23 cellular contexts compared by ENCODE assay signal in genomic region chr19:29085630-29086029, GRCh38.
DNase-seq lines count a peak whose midpoint lies in the region; ATAC-seq, FAIRE-seq and TF ChIP-seq lines count a peak whose summit lies in the region.
"Had no signal": no experiment of that assay in that cellular context is flagged by ENCODE, and none has a peak within 500 bp of the region (broad histone marks: within the 10 kb centered on the region; RNA-seq: fewer than 3 reads in every experiment).

No MANE protein-coding gene starts in this region.

- H3K14ac ChIP-seq in neuronal stem cell (ENCODE audit: low read length), result peak overlapping the region; percentile 17

- peaks cover 8% of the 10 kb centered on the region for H3K9me3 Mint-ChIP-seq in glutamatergic neuron (ENCODE audit: unreplicated experiment)
- H3K9me3 Mint-ChIP-seq in activated T-helper 1 cell treated with anti-CD3 and anti-CD28 coated beads, Interleukin-12 subunit alpha, Interleukin-12 subunit beta, Interleukin-2, Interleukin-4 antibody, amounts not matched to agents 30 ng/mL and 10 ng/mL and 1 ng/mL, durations not matched to agents 14 hours and 24 hours and 36 hours, result no peaks in the 10 kb centered on the region
- H3K9me3 Mint-ChIP-seq: CD4-positive, CD25-positive, alpha-beta regulatory T cell; CD8-positive, alpha-beta T cell had no signal

- H4K8ac ChIP-seq in neuronal stem cell (ENCODE audit: low read depth, low read length), result no peak overlapping the region

- H2BK5ac ChIP-seq in neuronal stem cell (ENCODE audit: low read length), result no peak overlapping the region

- no peaks in the 10 kb centered on the region for H3K79me1 ChIP-seq in neuronal stem cell (ENCODE audit: low read depth, low read length)

- no peak overlapping the region for H3K4me2 ChIP-seq in HepG2 (ENCODE audit: low read depth, low read length)
- no peak overlapping the region for H3K4me2 ChIP-seq in neuronal stem cell (ENCODE audit: insufficient read depth, low read length, poor library complexity, severe bottlenecking)
- H3K4me2 ChIP-seq: BLaER1 had no signal

- no TSS peak for BruUV-seq in HepG2 (replicated peaks; lab: Mats Ljungman, UMichigan)

- H2BK120ac ChIP-seq in neuronal stem cell (ENCODE audit: low read depth, low read length), result no peak overlapping the region

- H3K23ac ChIP-seq in neuronal stem cell (ENCODE audit: low read depth, low read length, poor library complexity), result no peak overlapping the region

- no peaks in the 10 kb centered on the region for H4K20me1 ChIP-seq in HepG2 (ENCODE audit: insufficient read depth, low read length)
- H4K20me1 ChIP-seq: BLaER1 had no signal

- intact Hi-C loops in HepG2 (cut with micrococcal nuclease; ENCODE audit: unreplicated experiment) (loop anchor here (2.0 kb wide), 1 partner anchor 177 kb away; no protein-coding TSS in a partner anchor), right lobe of liver (cut with DNase I) (no loop called here)
- intact Hi-C loops in activated T-helper 1 cell treated with anti-CD3 and anti-CD28 coated beads, Interleukin-12 subunit alpha, Interleukin-12 subunit beta, Interleukin-2, Interleukin-4 antibody, amounts not matched to agents 30 ng/mL and 10 ng/mL and 1 ng/mL, durations not matched to agents 14 hours and 24 hours and 36 hours (cut with micrococcal nuclease), result no loop called here

- no peak overlapping the region for H4K91ac ChIP-seq in neuronal stem cell (ENCODE audit: low read depth, low read length, poor library complexity)

- peaks cover 9% of the 10 kb centered on the region for H3K27me3 Mint-ChIP-seq in glutamatergic neuron (ENCODE audit: unreplicated experiment)
- peaks cover 3% of the 10 kb centered on the region for H3K27me3 Mint-ChIP-seq in activated T-helper 1 cell treated with anti-CD3 and anti-CD28 coated beads, Interleukin-12 subunit alpha, Interleukin-12 subunit beta, Interleukin-2, Interleukin-4 antibody, amounts not matched to agents 30 ng/mL and 10 ng/mL and 1 ng/mL, durations not matched to agents 14 hours and 24 hours and 36 hours (ENCODE audit: insufficient read depth)
- H3K27me3 Mint-ChIP-seq: B cell; CD4-positive, CD25-positive, alpha-beta regulatory T cell had no signal

- H3K9me3 ChIP-seq in HepG2 (ENCODE audit: low read length), result no peaks in the 10 kb centered on the region
- no peaks in the 10 kb centered on the region for H3K9me3 ChIP-seq in right lobe of liver
- no peaks in the 10 kb centered on the region for H3K9me3 ChIP-seq in neuronal stem cell (replicated peaks in 1 of 2; ENCODE audit: control insufficient read depth in 2 of 2, insufficient read depth in 1 of 2, low read depth in 1 of 2, low read length in 2 of 2)
- H3K9me3 ChIP-seq: BLaER1 had no signal

- no peak overlapping the region for H2BK12ac ChIP-seq in neuronal stem cell (ENCODE audit: low read length)

- ATAC-seq in HepG2 (no peak), right lobe of liver (no peak), GM18909 (IDR thresholded peaks at IDR 0.05; ENCODE audit: poor library complexity, unreplicated experiment) (no peak)
- ATAC-seq: CD8-positive, alpha-beta T cell; GM12878 had no signal

- no peak overlapping the region for H3K27ac ChIP-seq in HepG2 (ENCODE audit: extremely low read length, insufficient read depth, low read length)
- H3K27ac ChIP-seq in right lobe of liver, result no peak overlapping the region
- no peak overlapping the region for H3K27ac ChIP-seq in neuronal stem cell (replicated peaks; ENCODE audit: low read length)
- H3K27ac ChIP-seq: 22Rv1, BLaER1, C4-2B had no signal

- H3K4me1 ChIP-seq in HepG2 (ENCODE audit: insufficient read depth, low read length) (0 out of 2 replicates have a peak, but pooled peaks cover 7% of the 10 kb centered on the region), right lobe of liver (no peaks in the 10 kb centered on the region), neuronal stem cell (ENCODE audit: control insufficient read depth in 2 of 2, insufficient read depth in 1 of 2, low read depth in 1 of 2, low read length in 2 of 2) (peaks cover 0 to 2% of the 10 kb centered on the region in 2 donors)
- H3K4me1 ChIP-seq: HAP-1 had no signal

- peak overlapping the region; percentile 4 for H3K18ac ChIP-seq in neuronal stem cell (ENCODE audit: low read length)

- no peak for TF ChIP-seq RAD21 in HepG2 (CRISPR knock-in tag; IDR thresholded peaks at IDR 0.05)

- CTCF ChIA-PET in HepG2 (lab: Yijun Ruan, JAX; ENCODE audit: low intra/inter-chr PET ratio, low total read pairs), result no interaction called here

- no peak for FAIRE-seq in HepG2 (lab: Jason Lieb, UNC)
- FAIRE-seq: A204.1, D721Med, GM12878, H54 had no signal

- H3K4me3 ChIP-seq in HepG2 (replicated peaks in 1 of 3; ENCODE audit: insufficient read depth in 1 of 3, low read depth in 2 of 3, low read length in 3 of 3), result no peak overlapping the region
- H3K4me3 ChIP-seq in right lobe of liver, result no peak overlapping the region
- H3K4me3 ChIP-seq in neuronal stem cell (ENCODE audit: low read length in 2 of 2), result no peak overlapping the region
- H3K4me3 ChIP-seq: BLaER1, GM12878, HAP-1 had no signal

- H2AFZ ChIP-seq in HepG2 (ENCODE audit: low read length) (no peak overlapping the region), neuronal stem cell (ENCODE audit: low read length) (no peak overlapping the region)

- H3K27me3 ChIP-seq in HepG2 (ENCODE audit: control insufficient read depth in 1 of 2, insufficient read depth in 2 of 2, low read length in 2 of 2) (no peaks in the 10 kb centered on the region), right lobe of liver (no peaks in the 10 kb centered on the region), neuronal stem cell (ENCODE audit: control insufficient read depth in 3 of 3, insufficient read depth in 3 of 3, low read depth in 1 of 3, low read length in 3 of 3) (no peaks in the 10 kb centered on the region)
- H3K27me3 ChIP-seq: BLaER1 had no signal

- H3K36me3 ChIP-seq in HepG2 (replicated peaks in 1 of 2; ENCODE audit: control insufficient read depth in 1 of 2, insufficient read depth in 2 of 2, low read length in 2 of 2) (no peaks in the 10 kb centered on the region), right lobe of liver (no peaks in the 10 kb centered on the region), neuronal stem cell (replicated peaks in 1 of 2; ENCODE audit: control insufficient read depth in 2 of 2, insufficient read depth in 2 of 2, low read length in 2 of 2) (no peaks in the 10 kb centered on the region)
- H3K36me3 ChIP-seq: BLaER1, HAP-1 had no signal

- H3K4me3 Mint-ChIP-seq in glutamatergic neuron (ENCODE audit: unreplicated experiment), result peak overlapping the region; percentile 12
- H3K4me3 Mint-ChIP-seq in activated T-helper 1 cell treated with anti-CD3 and anti-CD28 coated beads, Interleukin-12 subunit alpha, Interleukin-12 subunit beta, Interleukin-2, Interleukin-4 antibody, amounts not matched to agents 30 ng/mL and 10 ng/mL and 1 ng/mL, durations not matched to agents 14 hours and 24 hours and 36 hours, result no peak overlapping the region
- H3K4me3 Mint-ChIP-seq: B cell; CD4-positive, CD25-positive, alpha-beta regulatory T cell; CD8-positive, alpha-beta T cell had no signal

- 4% methylated on average over 3 of the region's 3 CpGs for WGBS in HepG2 (ENCODE audit: low lambda C conversion rate)
- WGBS in right lobe of liver (ENCODE audit: insufficient coverage, low coverage, low lambda C conversion rate, missing lambda C conversion rate), result 29% methylated on average over 3 of the region's 3 CpGs
- no CpG with 5 or more reads among the region's 3 CpGs for WGBS in neuronal stem cell (ENCODE audit: extremely low coverage in 2 of 2, insufficient read length in 2 of 2, insufficient replicate concordance in 1 of 2), 2 donors

- TF ChIP-seq CTCF in HepG2 (CRISPR knock-in tag; IDR thresholded peaks at IDR 0.05), result no peak
- TF ChIP-seq CTCF in right lobe of liver (IDR thresholded peaks at IDR 0.05), result no peak
- no peak for TF ChIP-seq CTCF in glutamatergic neuron (IDR thresholded peaks at IDR 0.05; ENCODE audit: partially characterized antibody, unreplicated experiment)

- no peaks in the 10 kb centered on the region for H3K36me3 Mint-ChIP-seq in glutamatergic neuron (ENCODE audit: unreplicated experiment)
- no peaks in the 10 kb centered on the region for H3K36me3 Mint-ChIP-seq in activated T-helper 1 cell treated with anti-CD3 and anti-CD28 coated beads, Interleukin-12 subunit alpha, Interleukin-12 subunit beta, Interleukin-2, Interleukin-4 antibody, amounts not matched to agents 30 ng/mL and 10 ng/mL and 1 ng/mL, durations not matched to agents 14 hours and 24 hours and 36 hours (ENCODE audit: low read depth)
- H3K36me3 Mint-ChIP-seq: CD4-positive, CD25-positive, alpha-beta regulatory T cell; CD8-positive, alpha-beta T cell had no signal

- H2BK15ac ChIP-seq in neuronal stem cell (ENCODE audit: low read length), result no peak overlapping the region

- peak overlapping the region; percentile 98 for H2AK5ac ChIP-seq in neuronal stem cell (ENCODE audit: low read depth, low read length)

- H3K9ac ChIP-seq in HepG2 (ENCODE audit: insufficient read depth, low read depth, low read length), result no peak overlapping the region
- H3K9ac ChIP-seq in neuronal stem cell (ENCODE audit: low read depth, low read length, poor library complexity), result no peak overlapping the region
- H3K9ac ChIP-seq: BLaER1 had no signal

- TF ChIP-seq POLR2A in HepG2 (IDR thresholded peaks at IDR 0.05; ENCODE audit: insufficient read depth in 1 of 2, low read depth in 2 of 2, low read length in 2 of 2), result no peak
- TF ChIP-seq POLR2A in right lobe of liver (IDR thresholded peaks at IDR 0.05), result no peak

- TF ChIP-seq EP300 in HepG2 (IDR thresholded peaks at IDR 0.05; ENCODE audit: low read depth in 2 of 2, low read length in 2 of 2) (no peak), HepG2 (CRISPR knock-in tag; IDR thresholded peaks at IDR 0.05; ENCODE audit: borderline replicate concordance) (no peak)

- no peak overlapping the region for H3K4ac ChIP-seq in neuronal stem cell (ENCODE audit: low read length)

- DNase-seq in HepG2 (ENCODE audit: low spot score), result no peak
- DNase-seq in right lobe of liver, result no peak
- DNase-seq in glutamatergic neuron, result no peak
- no peak for DNase-seq in neuronal stem cell (ENCODE audit: low spot score)
- no peak for DNase-seq in activated T-helper 1 cell treated with anti-CD3 and anti-CD28 coated beads, Interleukin-12 subunit alpha, Interleukin-12 subunit beta, Interleukin-2, Interleukin-4 antibody, amounts not matched to agents 30 ng/mL and 10 ng/mL and 1 ng/mL, durations not matched to agents 14 hours and 24 hours and 36 hours (ENCODE audit: low spot score)
- DNase-seq in NCI-H2081 treated with DMSO at 0.1 percent for 48 hours (lab: John Stamatoyannopoulos, UW), result no peak
- DNase-seq: CD4-positive, CD25-positive, alpha-beta regulatory T cell; CD8-positive, alpha-beta T cell; DMS 273 treated with DMSO at 0.1 percent for 48 hours; DMS79; EL; GDM1; GOT3 had no signal

- H3K27ac Mint-ChIP-seq in glutamatergic neuron (ENCODE audit: unreplicated experiment), result peak overlapping the region; percentile 26
- H3K27ac Mint-ChIP-seq in activated T-helper 1 cell treated with anti-CD3 and anti-CD28 coated beads, Interleukin-12 subunit alpha, Interleukin-12 subunit beta, Interleukin-2, Interleukin-4 antibody, amounts not matched to agents 30 ng/mL and 10 ng/mL and 1 ng/mL, durations not matched to agents 14 hours and 24 hours and 36 hours, result no peak overlapping the region
- H3K27ac Mint-ChIP-seq: B cell; CD4-positive, CD25-positive, alpha-beta regulatory T cell; CD8-positive, alpha-beta T cell had no signal

- in situ Hi-C loops in HepG2 (cut with HindIII; ENCODE audit: extremely low pct_ligation_motif_present, low pct_unique_long_range_greater_than_20kb), result no loop called here

- H3K4me1 Mint-ChIP-seq in glutamatergic neuron (ENCODE audit: low read depth, unreplicated experiment), result peaks cover 26% of the 10 kb centered on the region
- no peaks in the 10 kb centered on the region for H3K4me1 Mint-ChIP-seq in activated T-helper 1 cell treated with anti-CD3 and anti-CD28 coated beads, Interleukin-12 subunit alpha, Interleukin-12 subunit beta, Interleukin-2, Interleukin-4 antibody, amounts not matched to agents 30 ng/mL and 10 ng/mL and 1 ng/mL, durations not matched to agents 14 hours and 24 hours and 36 hours (ENCODE audit: low read depth)
- H3K4me1 Mint-ChIP-seq: B cell; CD4-positive, CD25-positive, alpha-beta regulatory T cell had no signal

- H3K79me2 ChIP-seq in HepG2 (ENCODE audit: insufficient read depth, low read length), result no peaks in the 10 kb centered on the region

- POLR2A ChIA-PET in HepG2 (lab: Yijun Ruan, JAX), result no interaction called here
